Comparison of ENCODE assay signal across 8 cellular contexts in the genomic region with DNA sequence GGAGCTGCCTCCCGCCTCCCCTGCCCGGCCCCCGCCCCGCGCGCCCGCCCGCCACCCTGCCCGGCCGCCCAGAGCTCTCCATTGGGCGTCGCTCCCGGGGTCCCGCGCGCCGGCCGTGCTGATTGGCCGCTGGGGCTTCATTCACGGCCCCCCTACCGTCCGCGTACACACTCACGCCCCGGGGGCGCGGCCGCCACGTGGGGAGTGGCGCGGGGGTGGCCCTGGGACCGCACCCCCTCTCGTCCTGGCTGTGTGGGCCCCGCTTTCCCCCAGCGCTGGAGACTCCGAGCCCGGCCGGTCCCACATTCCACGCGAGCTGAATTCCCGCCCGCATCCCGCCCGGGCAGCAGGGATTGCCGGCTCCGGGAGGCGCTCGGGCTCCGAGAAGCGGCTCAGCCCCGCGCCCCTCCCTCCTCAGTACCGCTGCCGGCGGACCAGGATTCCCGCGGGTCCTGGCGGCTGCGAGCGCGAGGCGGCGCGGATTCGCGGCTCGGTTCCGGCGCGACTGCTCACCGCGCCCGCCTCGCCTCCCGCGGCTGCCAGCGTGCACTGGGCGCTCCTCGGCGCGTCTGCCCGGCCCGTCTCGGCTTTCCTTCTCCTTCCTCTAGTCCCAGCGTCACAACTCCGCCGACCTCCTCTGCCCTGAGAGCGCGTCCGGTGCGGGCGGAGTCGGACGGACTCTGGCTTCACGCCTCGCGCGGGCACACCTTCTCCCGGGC.
DNase-seq lines count a peak whose midpoint lies in the region; ATAC-seq and FAIRE-seq lines count a peak whose summit lies in the region.

No MANE protein-coding gene starts in this region.

- no peak overlapping the region for H3K27ac ChIP-seq in effector memory CD4-positive, alpha-beta T cell (ENCODE audit: insufficient read depth, low read length, poor library complexity, severe bottlenecking)

- H3K4me1 ChIP-seq in effector memory CD4-positive, alpha-beta T cell (ENCODE audit: control insufficient read depth, insufficient read depth, low read length, poor library complexity, severe bottlenecking): peaks cover 18% of the 10 kb centered on the region

- H3K9me3 ChIP-seq in effector memory CD4-positive, alpha-beta T cell (ENCODE audit: control insufficient read depth, low read length): no peaks in the 10 kb centered on the region

- H3K36me3 ChIP-seq in effector memory CD4-positive, alpha-beta T cell (ENCODE audit: control insufficient read depth, insufficient read depth, low read length): no peaks in the 10 kb centered on the region

- H3K4me3 ChIP-seq in effector memory CD4-positive, alpha-beta T cell (ENCODE audit: insufficient read depth, low read depth, low read length, poor library complexity, severe bottlenecking): peak overlapping the region; percentile 62

- H3K27me3 ChIP-seq in effector memory CD4-positive, alpha-beta T cell (replicated peaks; ENCODE audit: control insufficient read depth, insufficient read depth, low read length, poor library complexity, severe bottlenecking): peaks cover 29% of the 10 kb centered on the region

- peak; percentile 1 for ATAC-seq in HG02970 (IDR thresholded peaks at IDR 0.05; ENCODE audit: low FRiP score, unreplicated experiment)

- FAIRE-seq in GM18507 (lab: Jason Lieb, UNC): peak; percentile 74

- DNase-seq in GM18507 (ENCODE audit: extremely low spot score, insufficient read length, low read depth): peak; percentile 81
- DNase-seq in NCI-H446 (lab: John Stamatoyannopoulos, UW): peak; percentile 69 to 88
- DNase-seq in activated CD8-positive, alpha-beta memory T cell treated with anti-CD3 and anti-CD28 coated beads for 24 hours: peak; percentile 91
- peak; percentile 56 to 68 (median 65) for DNase-seq in effector memory CD4-positive, alpha-beta T cell
- DNase-seq in medulla oblongata (ENCODE audit: extremely low spot score): peak; percentile 89
- DNase-seq in stimulated activated CD4-positive, alpha-beta T cell treated with anti-CD3 and anti-CD28 coated beads, TNF-alpha, amount 100 ng/mL, for 4 hours (ENCODE audit: low read depth in 3 of 3): peak in 2 of 3 experiments; percentile 68
- no peak for DNase-seq in OCI-M2 (lab: John Stamatoyannopoulos, UW; ENCODE audit: unreplicated experiment)
